10 cellular contexts compared by ENCODE assay signal in genomic region chr20:3210346-3210745, GRCh38. TPM values are rescaled to one million over a fixed set of nuclear protein-coding genes. Genes with fewer than 3 reads are reported as not detected.
DNase-seq lines count a peak whose midpoint lies in the region; ATAC-seq, FAIRE-seq and TF ChIP-seq lines count a peak whose summit lies in the region.
"Had no signal": no experiment of that assay in that cellular context is flagged by ENCODE, and none has a peak within 500 bp of the region (broad histone marks: within the 10 kb centered on the region; RNA-seq: fewer than 3 reads in every experiment).

No MANE protein-coding gene starts in this region.

- intact Hi-C loops in activated T-helper 1 cell treated with anti-CD3 and anti-CD28 coated beads, Interleukin-12 subunit alpha, Interleukin-12 subunit beta, Interleukin-2, Interleukin-4 antibody, amounts not matched to agents 30 ng/mL and 10 ng/mL and 1 ng/mL, durations not matched to agents 14 hours and 24 hours and 36 hours (cut with micrococcal nuclease): no loop called here

- H3K4me1 Mint-ChIP-seq in T-helper 1 cell treated with Interleukin-12 subunit alpha and Interleukin-12 subunit beta and Interleukin-4 antibody, amounts not matched to agents 30 μg/mL and 1 μg/mL, for 36 hours (ENCODE audit: low read depth): peaks cover 17% of the 10 kb centered on the region
- peaks cover 8% of the 10 kb centered on the region for H3K4me1 Mint-ChIP-seq in activated T-helper 1 cell treated with anti-CD3 and anti-CD28 coated beads, Interleukin-12 subunit alpha, Interleukin-12 subunit beta, Interleukin-2, Interleukin-4 antibody, amounts not matched to agents 30 ng/mL and 10 ng/mL and 1 ng/mL, durations not matched to agents 14 hours and 24 hours and 36 hours (ENCODE audit: low read depth)
- peaks cover 25% of the 10 kb centered on the region for H3K4me1 Mint-ChIP-seq in stimulated activated memory B cell treated with anti-CD40 and anti-IgM and Interleukin-4, amounts not matched to agents 10 μg/mL and 1 μg/mL and 100 μg/mL, for 72 hours

- H3K27ac Mint-ChIP-seq in T-helper 1 cell treated with Interleukin-12 subunit alpha and Interleukin-12 subunit beta and Interleukin-4 antibody, amounts not matched to agents 30 μg/mL and 1 μg/mL, for 36 hours: no peak overlapping the region
- peak overlapping the region; percentile 8 for H3K27ac Mint-ChIP-seq in activated T-helper 1 cell treated with anti-CD3 and anti-CD28 coated beads, Interleukin-12 subunit alpha, Interleukin-12 subunit beta, Interleukin-2, Interleukin-4 antibody, amounts not matched to agents 30 ng/mL and 10 ng/mL and 1 ng/mL, durations not matched to agents 14 hours and 24 hours and 36 hours
- peak overlapping the region; percentile 96 for H3K27ac Mint-ChIP-seq in stimulated activated memory B cell treated with anti-CD40 and anti-IgM and Interleukin-4, amounts not matched to agents 10 μg/mL and 1 μg/mL and 100 μg/mL, for 72 hours

- no peaks in the 10 kb centered on the region for H3K9me3 ChIP-seq in iPS-15b (ENCODE audit: control insufficient read depth, insufficient read depth, low read length)

- ATAC-seq in stimulated activated memory B cell treated with anti-CD40 and anti-IgM and Interleukin-4, amounts not matched to agents 10 μg/mL and 1 μg/mL and 100 μg/mL, for 72 hours: no peak
- ATAC-seq in GM18873 (IDR thresholded peaks at IDR 0.05; ENCODE audit: low FRiP score, unreplicated experiment): no peak

- no peak for DNase-seq in T-helper 1 cell
- DNase-seq in activated T-helper 1 cell treated with anti-CD3 and anti-CD28 coated beads, Interleukin-12 subunit alpha, Interleukin-12 subunit beta, Interleukin-2, Interleukin-4 antibody, amounts not matched to agents 30 ng/mL and 10 ng/mL and 1 ng/mL, durations not matched to agents 14 hours and 24 hours and 36 hours (ENCODE audit: low spot score): no peak
- no peak for DNase-seq in GM12891 (ENCODE audit: insufficient read length, low spot score)
- no peak for DNase-seq in DMS114 treated with DMSO at 0.1 percent for 48 hours (lab: John Stamatoyannopoulos, UW; ENCODE audit: unreplicated experiment)
- DNase-seq: ACHN had no signal

- peak overlapping the region; percentile 97 for H3K4me3 Mint-ChIP-seq in T-helper 1 cell treated with Interleukin-12 subunit alpha and Interleukin-12 subunit beta and Interleukin-4 antibody, amounts not matched to agents 30 μg/mL and 1 μg/mL, for 36 hours
- H3K4me3 Mint-ChIP-seq in activated T-helper 1 cell treated with anti-CD3 and anti-CD28 coated beads, Interleukin-12 subunit alpha, Interleukin-12 subunit beta, Interleukin-2, Interleukin-4 antibody, amounts not matched to agents 30 ng/mL and 10 ng/mL and 1 ng/mL, durations not matched to agents 14 hours and 24 hours and 36 hours: peak overlapping the region; percentile 97
- peak overlapping the region; percentile 96 for H3K4me3 Mint-ChIP-seq in stimulated activated memory B cell treated with anti-CD40 and anti-IgM and Interleukin-4, amounts not matched to agents 10 μg/mL and 1 μg/mL and 100 μg/mL, for 72 hours

- H3K9ac ChIP-seq in iPS-15b (ENCODE audit: low read depth, low read length): peak overlapping the region; percentile 98

- no peaks in the 10 kb centered on the region for H3K27me3 Mint-ChIP-seq in T-helper 1 cell treated with Interleukin-12 subunit alpha and Interleukin-12 subunit beta and Interleukin-4 antibody, amounts not matched to agents 30 μg/mL and 1 μg/mL, for 36 hours (ENCODE audit: low read depth)
- no peaks in the 10 kb centered on the region for H3K27me3 Mint-ChIP-seq in activated T-helper 1 cell treated with anti-CD3 and anti-CD28 coated beads, Interleukin-12 subunit alpha, Interleukin-12 subunit beta, Interleukin-2, Interleukin-4 antibody, amounts not matched to agents 30 ng/mL and 10 ng/mL and 1 ng/mL, durations not matched to agents 14 hours and 24 hours and 36 hours (ENCODE audit: insufficient read depth)
- no peaks in the 10 kb centered on the region for H3K27me3 Mint-ChIP-seq in stimulated activated memory B cell treated with anti-CD40 and anti-IgM and Interleukin-4, amounts not matched to agents 10 μg/mL and 1 μg/mL and 100 μg/mL, for 72 hours

- peak overlapping the region; percentile 92 for H3K4me3 ChIP-seq in iPS-15b (ENCODE audit: low read depth, low read length)

- H3K27me3 ChIP-seq in iPS-15b (ENCODE audit: control insufficient read depth, insufficient read depth, low read length): no peaks in the 10 kb centered on the region

- H3K36me3 Mint-ChIP-seq in T-helper 1 cell treated with Interleukin-12 subunit alpha and Interleukin-12 subunit beta and Interleukin-4 antibody, amounts not matched to agents 30 μg/mL and 1 μg/mL, for 36 hours (ENCODE audit: low read depth): peaks cover 16% of the 10 kb centered on the region
- peaks cover 19% of the 10 kb centered on the region for H3K36me3 Mint-ChIP-seq in activated T-helper 1 cell treated with anti-CD3 and anti-CD28 coated beads, Interleukin-12 subunit alpha, Interleukin-12 subunit beta, Interleukin-2, Interleukin-4 antibody, amounts not matched to agents 30 ng/mL and 10 ng/mL and 1 ng/mL, durations not matched to agents 14 hours and 24 hours and 36 hours (ENCODE audit: low read depth)
- peaks cover 22% of the 10 kb centered on the region for H3K36me3 Mint-ChIP-seq in stimulated activated memory B cell treated with anti-CD40 and anti-IgM and Interleukin-4, amounts not matched to agents 10 μg/mL and 1 μg/mL and 100 μg/mL, for 72 hours

- H3K4me1 ChIP-seq in iPS-15b (ENCODE audit: control insufficient read depth, insufficient read depth, low read length): no peaks in the 10 kb centered on the region

- H3K9me3 Mint-ChIP-seq in T-helper 1 cell treated with Interleukin-12 subunit alpha and Interleukin-12 subunit beta and Interleukin-4 antibody, amounts not matched to agents 30 μg/mL and 1 μg/mL, for 36 hours: no peaks in the 10 kb centered on the region
- no peaks in the 10 kb centered on the region for H3K9me3 Mint-ChIP-seq in activated T-helper 1 cell treated with anti-CD3 and anti-CD28 coated beads, Interleukin-12 subunit alpha, Interleukin-12 subunit beta, Interleukin-2, Interleukin-4 antibody, amounts not matched to agents 30 ng/mL and 10 ng/mL and 1 ng/mL, durations not matched to agents 14 hours and 24 hours and 36 hours
- no peaks in the 10 kb centered on the region for H3K9me3 Mint-ChIP-seq in stimulated activated memory B cell treated with anti-CD40 and anti-IgM and Interleukin-4, amounts not matched to agents 10 μg/mL and 1 μg/mL and 100 μg/mL, for 72 hours

- H3K36me3 ChIP-seq in iPS-15b (ENCODE audit: control insufficient read depth, insufficient read depth, low read length): peaks cover 9% of the 10 kb centered on the region

- FAIRE-seq in GM12891 (lab: Jason Lieb, UNC): no peak
- FAIRE-seq: islet of Langerhans had no signal

- no peak for TF ChIP-seq POLR2A in GM12891 (IDR thresholded peaks at IDR 0.05; ENCODE audit: low read depth, low read length)

TF ChIP-seq in GM12891, 5 proteins besides CTCF, POLR2A, EP300 and RAD21:
- no peak for TF ChIP-seq POLR2AphosphoS5 (IDR thresholded peaks at IDR 0.05; ENCODE audit: low read depth, low read length)
- no peak for TF ChIP-seq SPI1 (IDR thresholded peaks at IDR 0.05; ENCODE audit: low read depth, low read length)
- TF ChIP-seq TAF1 (IDR thresholded peaks at IDR 0.05; ENCODE audit: low read depth, low read length): no peak
- no peak for TF ChIP-seq PAX5 (IDR thresholded peaks at IDR 0.05; ENCODE audit: insufficient read depth, low read length, severe bottlenecking)
- TF ChIP-seq POU2F2 (IDR thresholded peaks at IDR 0.05; ENCODE audit: low read depth, low read length): no peak

RNA-seq across cellular contexts. Expression of gene ITPA, which starts 1.0 kb away (rescaled TPM):
- 93.3 and 96.0 TPM in 2 replicates for total RNA-seq in activated T-helper 1 cell treated with anti-CD3 and anti-CD28 coated beads, Interleukin-12 subunit alpha, Interleukin-12 subunit beta, Interleukin-2, Interleukin-4 antibody, amounts not matched to agents 30 ng/mL and 10 ng/mL and 1 ng/mL, durations not matched to agents 14 hours and 24 hours and 36 hours
- 62.5 TPM for polyA plus RNA-seq in GM12891 (2012; ENCODE audit: low read depth, missing spikeins)

RNA-seq across cellular contexts. Expression of gene DDRGK1, which starts 5.9 kb away (rescaled TPM):
- 67.5 and 72.3 TPM in 2 replicates for total RNA-seq in activated T-helper 1 cell treated with anti-CD3 and anti-CD28 coated beads, Interleukin-12 subunit alpha, Interleukin-12 subunit beta, Interleukin-2, Interleukin-4 antibody, amounts not matched to agents 30 ng/mL and 10 ng/mL and 1 ng/mL, durations not matched to agents 14 hours and 24 hours and 36 hours
- polyA plus RNA-seq in GM12891 (2012; ENCODE audit: low read depth, missing spikeins): 29.7 TPM

RNA-seq across cellular contexts. Expression of gene SLC4A11, which starts 28.6 kb away (rescaled TPM):
- total RNA-seq in activated T-helper 1 cell treated with anti-CD3 and anti-CD28 coated beads, Interleukin-12 subunit alpha, Interleukin-12 subunit beta, Interleukin-2, Interleukin-4 antibody, amounts not matched to agents 30 ng/mL and 10 ng/mL and 1 ng/mL, durations not matched to agents 14 hours and 24 hours and 36 hours: 3.2 and 3.3 TPM in 2 replicates
- 0.41 TPM for polyA plus RNA-seq in GM12891 (2012; ENCODE audit: low read depth, missing spikeins)

RNA-seq across cellular contexts. Expression of gene LZTS3, which starts 37.0 kb away (rescaled TPM):
- 0.54 and 0.78 TPM in 2 replicates for total RNA-seq in activated T-helper 1 cell treated with anti-CD3 and anti-CD28 coated beads, Interleukin-12 subunit alpha, Interleukin-12 subunit beta, Interleukin-2, Interleukin-4 antibody, amounts not matched to agents 30 ng/mL and 10 ng/mL and 1 ng/mL, durations not matched to agents 14 hours and 24 hours and 36 hours
- 0.50 TPM for polyA plus RNA-seq in GM12891 (2012; ENCODE audit: low read depth, missing spikeins)

RNA-seq across cellular contexts. Expression of gene FASTKD5, which starts 50.7 kb away (rescaled TPM):
- 25.4 TPM in 2 replicates for total RNA-seq in activated T-helper 1 cell treated with anti-CD3 and anti-CD28 coated beads, Interleukin-12 subunit alpha, Interleukin-12 subunit beta, Interleukin-2, Interleukin-4 antibody, amounts not matched to agents 30 ng/mL and 10 ng/mL and 1 ng/mL, durations not matched to agents 14 hours and 24 hours and 36 hours
- 18.1 TPM for polyA plus RNA-seq in GM12891 (2012; ENCODE audit: low read depth, missing spikeins)
